ENCODE assay signal across 2 cellular contexts in the genomic region with DNA sequence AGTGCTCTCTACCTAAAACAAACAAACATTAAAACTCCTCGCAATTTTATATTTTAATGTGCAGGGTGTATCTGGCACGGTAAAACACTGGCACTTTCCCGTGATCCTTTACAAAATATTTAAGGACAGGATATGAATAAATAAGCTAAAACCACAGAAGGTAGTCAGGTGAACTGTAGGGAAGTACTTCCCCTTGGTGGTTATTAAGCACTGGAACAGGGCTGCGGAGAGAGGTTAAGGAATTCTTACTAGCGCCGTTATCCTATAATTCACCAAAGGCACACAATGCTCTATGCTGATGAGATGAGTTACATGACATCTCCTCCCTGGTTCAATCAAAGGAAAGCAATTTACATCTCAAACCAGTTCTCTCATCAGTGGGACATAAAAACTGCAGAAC.
A peak's percentile ranks its signal among the peaks of the same experiment; 100 is the strongest.
TF ChIP-seq lines count a peak whose summit lies in the region.

No MANE protein-coding gene starts in this region.

TF ChIP-seq in HCT116, 20 proteins besides CTCF, POLR2A, EP300 and RAD21:
- no peak for TF ChIP-seq TCF7L2 (IDR thresholded peaks at IDR 0.05; ENCODE audit: borderline replicate concordance, extremely low read depth, insufficient read depth, insufficient read length)
- no peak for TF ChIP-seq EGR1 (IDR thresholded peaks at IDR 0.05; ENCODE audit: low read depth)
- no peak for TF ChIP-seq SP1 (IDR thresholded peaks at IDR 0.05; ENCODE audit: low read depth)
- TF ChIP-seq, protein P1, sequence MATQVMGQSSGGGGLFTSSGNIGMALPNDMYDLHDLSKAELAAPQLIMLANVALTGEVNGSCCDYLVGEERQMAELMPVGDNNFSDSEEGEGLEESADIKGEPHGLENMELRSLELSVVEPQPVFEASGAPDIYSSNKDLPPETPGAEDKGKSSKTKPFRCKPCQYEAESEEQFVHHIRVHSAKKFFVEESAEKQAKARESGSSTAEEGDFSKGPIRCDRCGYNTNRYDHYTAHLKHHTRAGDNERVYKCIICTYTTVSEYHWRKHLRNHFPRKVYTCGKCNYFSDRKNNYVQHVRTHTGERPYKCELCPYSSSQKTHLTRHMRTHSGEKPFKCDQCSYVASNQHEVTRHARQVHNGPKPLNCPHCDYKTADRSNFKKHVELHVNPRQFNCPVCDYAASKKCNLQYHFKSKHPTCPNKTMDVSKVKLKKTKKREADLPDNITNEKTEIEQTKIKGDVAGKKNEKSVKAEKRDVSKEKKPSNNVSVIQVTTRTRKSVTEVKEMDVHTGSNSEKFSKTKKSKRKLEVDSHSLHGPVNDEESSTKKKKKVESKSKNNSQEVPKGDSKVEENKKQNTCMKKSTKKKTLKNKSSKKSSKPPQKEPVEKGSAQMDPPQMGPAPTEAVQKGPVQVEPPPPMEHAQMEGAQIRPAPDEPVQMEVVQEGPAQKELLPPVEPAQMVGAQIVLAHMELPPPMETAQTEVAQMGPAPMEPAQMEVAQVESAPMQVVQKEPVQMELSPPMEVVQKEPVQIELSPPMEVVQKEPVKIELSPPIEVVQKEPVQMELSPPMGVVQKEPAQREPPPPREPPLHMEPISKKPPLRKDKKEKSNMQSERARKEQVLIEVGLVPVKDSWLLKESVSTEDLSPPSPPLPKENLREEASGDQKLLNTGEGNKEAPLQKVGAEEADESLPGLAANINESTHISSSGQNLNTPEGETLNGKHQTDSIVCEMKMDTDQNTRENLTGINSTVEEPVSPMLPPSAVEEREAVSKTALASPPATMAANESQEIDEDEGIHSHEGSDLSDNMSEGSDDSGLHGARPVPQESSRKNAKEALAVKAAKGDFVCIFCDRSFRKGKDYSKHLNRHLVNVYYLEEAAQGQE (IDR thresholded peaks at IDR 0.05; ENCODE audit: low read depth), result no peak
- TF ChIP-seq SRF (IDR thresholded peaks at IDR 0.05; ENCODE audit: low read depth), result no peak
- TF ChIP-seq, protein P2, sequence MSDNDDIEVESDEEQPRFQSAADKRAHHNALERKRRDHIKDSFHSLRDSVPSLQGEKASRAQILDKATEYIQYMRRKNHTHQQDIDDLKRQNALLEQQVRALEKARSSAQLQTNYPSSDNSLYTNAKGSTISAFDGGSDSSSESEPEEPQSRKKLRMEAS (IDR thresholded peaks at IDR 0.05), result no peak
- TF ChIP-seq, protein P3, sequence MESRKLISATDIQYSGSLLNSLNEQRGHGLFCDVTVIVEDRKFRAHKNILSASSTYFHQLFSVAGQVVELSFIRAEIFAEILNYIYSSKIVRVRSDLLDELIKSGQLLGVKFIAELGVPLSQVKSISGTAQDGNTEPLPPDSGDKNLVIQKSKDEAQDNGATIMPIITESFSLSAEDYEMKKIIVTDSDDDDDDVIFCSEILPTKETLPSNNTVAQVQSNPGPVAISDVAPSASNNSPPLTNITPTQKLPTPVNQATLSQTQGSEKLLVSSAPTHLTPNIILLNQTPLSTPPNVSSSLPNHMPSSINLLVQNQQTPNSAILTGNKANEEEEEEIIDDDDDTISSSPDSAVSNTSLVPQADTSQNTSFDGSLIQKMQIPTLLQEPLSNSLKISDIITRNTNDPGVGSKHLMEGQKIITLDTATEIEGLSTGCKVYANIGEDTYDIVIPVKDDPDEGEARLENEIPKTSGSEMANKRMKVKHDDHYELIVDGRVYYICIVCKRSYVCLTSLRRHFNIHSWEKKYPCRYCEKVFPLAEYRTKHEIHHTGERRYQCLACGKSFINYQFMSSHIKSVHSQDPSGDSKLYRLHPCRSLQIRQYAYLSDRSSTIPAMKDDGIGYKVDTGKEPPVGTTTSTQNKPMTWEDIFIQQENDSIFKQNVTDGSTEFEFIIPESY (IDR thresholded peaks at IDR 0.05; ENCODE audit: extremely low read depth, insufficient replicate concordance, low read length), result no peak

TF ChIP-seq in neural cell, 6 proteins besides CTCF, POLR2A, EP300 and RAD21:
- TF ChIP-seq POLR2AphosphoS5 (IDR thresholded peaks at IDR 0.05) (peak; percentile 47), EZH2 (IDR thresholded peaks at IDR 0.05; ENCODE audit: borderline replicate concordance, insufficient read depth, low read length, poor library complexity, severe bottlenecking) (no peak), TAF1 (IDR thresholded peaks at IDR 0.05; ENCODE audit: low read depth) (no peak), MXI1 (conservative IDR thresholded peaks at IDR 0.05; ENCODE audit: poor library complexity, severe bottlenecking) (no peak), SMC3 (conservative IDR thresholded peaks at IDR 0.05; ENCODE audit: poor library complexity) (peak; percentile 51)
- TF ChIP-seq, protein P1 (IDR thresholded peaks at IDR 0.05; ENCODE audit: borderline replicate concordance), result peak; percentile 81
TF ChIP-seq in neural cell: peak in this region for 3.
